20 cellular contexts compared by ENCODE assay signal in the genomic region with DNA sequence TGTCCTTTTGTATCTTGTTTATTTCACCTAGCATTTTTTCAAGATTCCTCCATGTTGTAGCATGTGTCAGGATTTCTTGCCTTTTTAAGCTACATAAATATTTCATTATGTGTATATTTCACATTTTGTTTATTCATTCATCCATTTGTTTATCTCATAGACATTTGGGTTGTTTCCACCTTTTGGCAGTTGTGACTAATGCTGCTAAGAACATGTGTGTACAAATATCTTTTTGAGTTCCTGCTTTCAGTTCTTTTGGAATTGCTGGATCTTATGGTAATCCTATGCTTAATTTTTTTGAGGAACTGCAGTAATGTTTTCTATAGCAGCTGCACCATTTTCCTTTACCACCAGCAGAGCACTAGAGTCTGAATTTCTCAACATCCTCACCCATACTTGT.
DNase-seq lines count a peak whose midpoint lies in the region; ATAC-seq, FAIRE-seq and TF ChIP-seq lines count a peak whose summit lies in the region.
"Had no signal": no experiment of that assay in that cellular context is flagged by ENCODE, and none has a peak within 500 bp of the region (broad histone marks: within the 10 kb centered on the region; RNA-seq: fewer than 3 reads in every experiment).

No MANE protein-coding gene starts in this region.

- no peak overlapping the region for H4K5ac ChIP-seq in mesendoderm (ENCODE audit: low read length)

- H3K4me2 ChIP-seq in mesendoderm (ENCODE audit: low read length), result no peak overlapping the region

- no peak for TF ChIP-seq EP300 in gastroesophageal sphincter (IDR thresholded peaks at IDR 0.05)

- CTCF ChIA-PET in AG04450 (lab: Charles Lee), result no interaction called here
- CTCF ChIA-PET in activated CD4-positive, alpha-beta memory T cell treated with anti-CD3 and anti-CD28 coated beads, Interleukin-2, amount 10 ng/mL, durations not matched to agents 7 days and 5 days (lab: Charles Lee), result no interaction called here

- no peaks in the 10 kb centered on the region for H3K4me1 Mint-ChIP-seq in activated CD4-positive, alpha-beta memory T cell treated with anti-CD3 and anti-CD28 coated beads, Interleukin-2, amount 10 ng/mL, durations not matched to agents 7 days and 5 days
- H3K4me1 Mint-ChIP-seq: CD4-positive, alpha-beta memory T cell had no signal

- no peaks in the 10 kb centered on the region for H3K36me3 ChIP-seq in mesendoderm (ENCODE audit: control insufficient read depth, insufficient read depth, low read length)
- H3K36me3 ChIP-seq in gastroesophageal sphincter, result no peaks in the 10 kb centered on the region

- H3K4me1 ChIP-seq in mesendoderm (ENCODE audit: control insufficient read depth, low read depth, low read length) (no peaks in the 10 kb centered on the region), gastroesophageal sphincter (no peaks in the 10 kb centered on the region)

- no peak overlapping the region for H2BK5ac ChIP-seq in mesendoderm (ENCODE audit: low read length)

- H3K23ac ChIP-seq in mesendoderm (ENCODE audit: low read length), result no peak overlapping the region

- no peak overlapping the region for H3K4ac ChIP-seq in mesendoderm (ENCODE audit: low read depth, low read length)

- no peak overlapping the region for H3K18ac ChIP-seq in mesendoderm (ENCODE audit: low read length)

- no peaks in the 10 kb centered on the region for H3K79me2 ChIP-seq in mesendoderm (ENCODE audit: control insufficient read depth, insufficient read depth, low read length)

- no peak for TF ChIP-seq POLR2A in H54 (IDR thresholded peaks at IDR 0.05; ENCODE audit: low read depth, low read length)
- TF ChIP-seq POLR2A in gastroesophageal sphincter (IDR thresholded peaks at IDR 0.05), result no peak

- no peak overlapping the region for H3K27ac ChIP-seq in AG04450 (ENCODE audit: low read depth, low read length)
- H3K27ac ChIP-seq in mesendoderm (ENCODE audit: low read depth, low read length), result no peak overlapping the region
- no peak overlapping the region for H3K27ac ChIP-seq in gastroesophageal sphincter
- H3K27ac ChIP-seq: 22Rv1, GM23248 had no signal

- H3K27ac Mint-ChIP-seq in activated CD4-positive, alpha-beta memory T cell treated with anti-CD3 and anti-CD28 coated beads, Interleukin-2, amount 10 ng/mL, durations not matched to agents 7 days and 5 days, result no peak overlapping the region
- H3K27ac Mint-ChIP-seq: CD4-positive, alpha-beta memory T cell; H9; HFFc6 had no signal

- H3K9me3 ChIP-seq in AG04450 (ENCODE audit: control insufficient read depth, insufficient read depth, low read length) (peaks cover 8% of the 10 kb centered on the region), gastroesophageal sphincter (peaks cover 0 to 28% (median 0%) of the 10 kb centered on the region in 3 donors)

- H2AK5ac ChIP-seq in mesendoderm (ENCODE audit: low read length), result no peak overlapping the region

- TF ChIP-seq CTCF in AG04450 (IDR thresholded peaks at IDR 0.05; ENCODE audit: low read depth, low read length) (0 out of 2 replicates have a peak, but pooled peaks have one; percentile 11), fibroblast of villous mesenchyme (IDR thresholded peaks at IDR 0.05; ENCODE audit: insufficient read depth, low read depth, low read length) (no peak), gastroesophageal sphincter (IDR thresholded peaks at IDR 0.05) (no peak)

- no peaks in the 10 kb centered on the region for H3K36me3 Mint-ChIP-seq in activated CD4-positive, alpha-beta memory T cell treated with anti-CD3 and anti-CD28 coated beads, Interleukin-2, amount 10 ng/mL, durations not matched to agents 7 days and 5 days (ENCODE audit: low read depth)

- DNase-seq in AG04450 (ENCODE audit: low read depth, low spot score) (no peak), H54 (ENCODE audit: insufficient read length, low spot score) (no peak), MV-4-11 (lab: John Stamatoyannopoulos, UW) (peak; percentile 41), fibroblast of villous mesenchyme (ENCODE audit: low read depth) (peak; percentile 16), mesendoderm (no peak)
- DNase-seq in activated CD4-positive, alpha-beta memory T cell treated with anti-CD3 and anti-CD28 coated beads, Interleukin-2, amount 10 ng/mL, durations not matched to agents 7 days and 5 days, result no peak
- DNase-seq: C1 segment of cervical spinal cord; Calu3; CD4-positive, alpha-beta memory T cell; COR-L47; DMS53; DMS79 treated with DMSO at 0.1 percent for 48 hours; GM23248; H9; HFFc6 had no signal

- H2BK120ac ChIP-seq in mesendoderm (ENCODE audit: low read depth, low read length), result no peak overlapping the region

- peak; percentile 41 for FAIRE-seq in H54 (lab: Jason Lieb, UNC)
- FAIRE-seq: A204.1, GM12892, H1 had no signal

- no peak overlapping the region for H4K8ac ChIP-seq in mesendoderm (ENCODE audit: low read depth, low read length)

- no peak overlapping the region for H3K9ac ChIP-seq in mesendoderm (ENCODE audit: low read length)
- H3K9ac ChIP-seq: GM23248 had no signal

- no peak overlapping the region for H3K4me3 Mint-ChIP-seq in activated CD4-positive, alpha-beta memory T cell treated with anti-CD3 and anti-CD28 coated beads, Interleukin-2, amount 10 ng/mL, durations not matched to agents 7 days and 5 days
- H3K4me3 Mint-ChIP-seq: CD4-positive, alpha-beta memory T cell; H9; HFFc6 had no signal

- no peak for ATAC-seq in gastroesophageal sphincter

- no peaks in the 10 kb centered on the region for H3K27me3 ChIP-seq in AG04450 (ENCODE audit: control insufficient read depth, insufficient read depth, low read length)
- no peaks in the 10 kb centered on the region for H3K27me3 ChIP-seq in mesendoderm (ENCODE audit: insufficient read depth, low read length, poor library complexity)
- H3K27me3 ChIP-seq in gastroesophageal sphincter, result no peaks in the 10 kb centered on the region

- peaks cover 2% of the 10 kb centered on the region for H3K9me3 Mint-ChIP-seq in activated CD4-positive, alpha-beta memory T cell treated with anti-CD3 and anti-CD28 coated beads, Interleukin-2, amount 10 ng/mL, durations not matched to agents 7 days and 5 days

- no peaks in the 10 kb centered on the region for H3K79me1 ChIP-seq in mesendoderm (ENCODE audit: low read length)

- H2BK15ac ChIP-seq in mesendoderm (replicated peaks; ENCODE audit: low read depth), result no peak overlapping the region

- H3K56ac ChIP-seq in mesendoderm (ENCODE audit: low read length), result no peak overlapping the region

- H3K4me3 ChIP-seq in AG04450 (ENCODE audit: low read depth, low read length) (no peak overlapping the region), fibroblast of villous mesenchyme (ENCODE audit: low read depth, low read length) (no peak overlapping the region), mesendoderm (ENCODE audit: low read length) (no peak overlapping the region), gastroesophageal sphincter (no peak overlapping the region)
- H3K4me3 ChIP-seq: GM23248 had no signal

- POLR2A ChIA-PET in AG04450 (lab: Yijun Ruan, JAX), result no interaction called here
- POLR2A ChIA-PET in activated CD4-positive, alpha-beta memory T cell treated with anti-CD3 and anti-CD28 coated beads, Interleukin-2, amount 10 ng/mL, durations not matched to agents 7 days and 5 days (lab: Charles Lee), result no interaction called here

- H3K27me3 Mint-ChIP-seq in activated CD4-positive, alpha-beta memory T cell treated with anti-CD3 and anti-CD28 coated beads, Interleukin-2, amount 10 ng/mL, durations not matched to agents 7 days and 5 days, result peaks cover 35% of the 10 kb centered on the region

Comparison
In these comparisons a context has a peak if more than half of its experiments do, and no peak if none do; other contexts are left out.
1. DNase-seq: peak in MV-4-11 (single experiment) and fibroblast of villous mesenchyme (single experiment); none in AG04450 (single experiment), H54 (single experiment), mesendoderm (single experiment) and activated CD4-positive, alpha-beta memory T cell treated with anti-CD3 and anti-CD28 coated beads, Interleukin-2, amount 10 ng/mL, durations not matched to agents 7 days and 5 days (single experiment).